Comparison of ENCODE assay signal across 1 cellular context in the genomic region with DNA sequence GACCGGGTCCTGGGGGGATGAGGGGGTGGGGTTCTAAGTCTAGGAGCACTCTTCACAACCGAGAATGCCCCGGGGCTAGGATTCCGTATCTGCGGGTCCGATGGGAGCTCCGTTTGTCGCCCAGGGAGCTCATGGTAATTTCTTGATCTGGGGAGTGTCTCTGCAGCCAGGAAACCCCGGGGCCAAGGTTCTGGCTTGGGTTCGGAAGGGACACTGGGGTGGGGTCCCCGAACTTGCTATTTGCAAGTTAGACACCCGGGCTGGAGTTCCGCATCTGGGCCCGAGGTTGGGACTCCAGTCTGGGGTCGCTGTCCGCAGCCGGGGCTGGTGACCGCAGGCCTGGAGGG.
A peak's percentile ranks its signal among the peaks of the same experiment; 100 is the strongest.
TF ChIP-seq lines count a peak whose summit lies in the region.

No MANE protein-coding gene starts in this region.

TF ChIP-seq in HepG2, 621 proteins besides CTCF, POLR2A, EP300 and RAD21 (continued from another document and continues in another):
- TF ChIP-seq PBX3 (CRISPR knock-in tag; IDR thresholded peaks at IDR 0.05; ENCODE audit: borderline replicate concordance) (peak; percentile 54; the same call in 1 of the 2 replicates), SMAD9 (CRISPR knock-in tag; IDR thresholded peaks at IDR 0.05) (peak; percentile 16; the same call in 1 of the 2 replicates), ZNF441 (CRISPR knock-in tag; IDR thresholded peaks at IDR 0.05; ENCODE audit: borderline replicate concordance) (0 out of 2 replicates have a peak, but pooled peaks have one; percentile 9), NCOA5 (CRISPR knock-in tag; IDR thresholded peaks at IDR 0.05) (0 out of 2 replicates have a peak, but pooled peaks have one; percentile 67), ZNF772 (CRISPR knock-in tag; IDR thresholded peaks at IDR 0.05) (0 out of 2 replicates have a peak, but pooled peaks have one; percentile 36), MIXL1 (CRISPR knock-in tag; IDR thresholded peaks at IDR 0.05) (no peak), ZSCAN20 (CRISPR knock-in tag; IDR thresholded peaks at IDR 0.05; ENCODE audit: borderline replicate concordance) (peak; percentile 36; the same call in 1 of the 2 replicates), ZNF484 (CRISPR knock-in tag; IDR thresholded peaks at IDR 0.05; ENCODE audit: borderline replicate concordance, low read depth) (peak; percentile 20; the same call in 1 of the 2 replicates), CREB3 (CRISPR knock-in tag; IDR thresholded peaks at IDR 0.05) (0 out of 2 replicates have a peak, but pooled peaks have one; percentile 9), ZNF136 (CRISPR knock-in tag; IDR thresholded peaks at IDR 0.05; ENCODE audit: low read depth) (peak; percentile 35; the same call in 1 of the 2 replicates), ZNF552 (CRISPR knock-in tag; IDR thresholded peaks at IDR 0.05; ENCODE audit: borderline replicate concordance) (peak; percentile 41; the same call in 1 of the 2 replicates), FOSL2 (CRISPR knock-in tag; IDR thresholded peaks at IDR 0.05) (0 out of 2 replicates have a peak, but pooled peaks have one; percentile 3), KLF11 (CRISPR knock-in tag; IDR thresholded peaks at IDR 0.05) (0 out of 2 replicates have a peak, but pooled peaks have one; percentile 4), ZFP37 (CRISPR knock-in tag; IDR thresholded peaks at IDR 0.05; ENCODE audit: borderline replicate concordance) (0 out of 2 replicates have a peak, but pooled peaks have one; percentile 60), PCBP1 (IDR thresholded peaks at IDR 0.05; ENCODE audit: borderline replicate concordance, low read depth, low read length) (0 out of 2 replicates have a peak, but pooled peaks have one; percentile 66), ZNF597 (CRISPR knock-in tag; IDR thresholded peaks at IDR 0.05) (peak; percentile 75; the same call in 1 of the 2 replicates), FOSL1 (CRISPR knock-in tag; IDR thresholded peaks at IDR 0.05; ENCODE audit: borderline replicate concordance) (0 out of 2 replicates have a peak, but pooled peaks have one; percentile 22), NR2F2 (IDR thresholded peaks at IDR 0.05; ENCODE audit: borderline replicate concordance, low read depth) (0 out of 2 replicates have a peak, but pooled peaks have one; percentile 44), ZNF749 (CRISPR knock-in tag; IDR thresholded peaks at IDR 0.05; ENCODE audit: borderline replicate concordance) (no peak), AKNA (CRISPR knock-in tag; IDR thresholded peaks at IDR 0.05; ENCODE audit: borderline replicate concordance) (peak; percentile 94; the same call in 1 of the 2 replicates), CBFB (CRISPR knock-in tag; IDR thresholded peaks at IDR 0.05) (peak; percentile 24; the same call in 1 of the 2 replicates), SOX13 (IDR thresholded peaks at IDR 0.05) (no peak), SOX13 (CRISPR knock-in tag; conservative IDR thresholded peaks at IDR 0.05 in 1 of 2, IDR thresholded peaks at IDR 0.05 in 1 of 2) (no peak), XRCC5 (optimal IDR thresholded peaks at IDR 0.05; ENCODE audit: low read length) (no peak), TOE1 (CRISPR knock-in tag; IDR thresholded peaks at IDR 0.05) (no peak), SNAPC2 (CRISPR knock-in tag; IDR thresholded peaks at IDR 0.05) (no peak), MED1 (CRISPR knock-in tag; IDR thresholded peaks at IDR 0.05) (0 out of 2 replicates have a peak, but pooled peaks have one; percentile 20), SIX4 (CRISPR knock-in tag; IDR thresholded peaks at IDR 0.05) (0 out of 2 replicates have a peak, but pooled peaks have one; percentile 22), HDAC2 (CRISPR knock-in tag; IDR thresholded peaks at IDR 0.05) (no peak), ZNF503 (CRISPR knock-in tag; IDR thresholded peaks at IDR 0.05) (0 out of 2 replicates have a peak, but pooled peaks have one; percentile 29), ZNF598 (CRISPR knock-in tag; IDR thresholded peaks at IDR 0.05; ENCODE audit: borderline replicate concordance) (no peak; the same call in 1 of the 2 replicates), ZSCAN12 (CRISPR knock-in tag; IDR thresholded peaks at IDR 0.05) (no peak; the same call in 1 of the 2 replicates), HOXA5 (CRISPR knock-in tag; IDR thresholded peaks at IDR 0.05) (0 out of 2 replicates have a peak, but pooled peaks have one; percentile 16), ETV6 (CRISPR knock-in tag; conservative IDR thresholded peaks at IDR 0.05) (0 out of 2 replicates have a peak, but pooled peaks have one; percentile 19), RBM39 (IDR thresholded peaks at IDR 0.05; ENCODE audit: low read depth, low read length, poor library complexity, severe bottlenecking) (no peak), SIN3A (IDR thresholded peaks at IDR 0.05; ENCODE audit: borderline replicate concordance, low read depth, low read length) (peak; percentile 66; the same call in 1 of the 2 replicates), FOXM1 (CRISPR knock-in tag; IDR thresholded peaks at IDR 0.05) (0 out of 2 replicates have a peak, but pooled peaks have one; percentile 65), CBX5 (CRISPR knock-in tag; IDR thresholded peaks at IDR 0.05; ENCODE audit: borderline replicate concordance) (peak; percentile 5; the same call in 1 of the 2 replicates), NKX3-1 (CRISPR knock-in tag; IDR thresholded peaks at IDR 0.05) (0 out of 2 replicates have a peak, but pooled peaks have one; percentile 53), PITX1 (CRISPR knock-in tag; IDR thresholded peaks at IDR 0.05) (no peak)
- TF ChIP-seq, protein P1, sequence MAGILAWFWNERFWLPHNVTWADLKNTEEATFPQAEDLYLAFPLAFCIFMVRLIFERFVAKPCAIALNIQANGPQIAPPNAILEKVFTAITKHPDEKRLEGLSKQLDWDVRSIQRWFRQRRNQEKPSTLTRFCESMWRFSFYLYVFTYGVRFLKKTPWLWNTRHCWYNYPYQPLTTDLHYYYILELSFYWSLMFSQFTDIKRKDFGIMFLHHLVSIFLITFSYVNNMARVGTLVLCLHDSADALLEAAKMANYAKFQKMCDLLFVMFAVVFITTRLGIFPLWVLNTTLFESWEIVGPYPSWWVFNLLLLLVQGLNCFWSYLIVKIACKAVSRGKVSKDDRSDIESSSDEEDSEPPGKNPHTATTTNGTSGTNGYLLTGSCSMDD (CRISPR knock-in tag; IDR thresholded peaks at IDR 0.05), result peak; percentile 84; the same call in 1 of the 2 replicates
- TF ChIP-seq, protein P2, sequence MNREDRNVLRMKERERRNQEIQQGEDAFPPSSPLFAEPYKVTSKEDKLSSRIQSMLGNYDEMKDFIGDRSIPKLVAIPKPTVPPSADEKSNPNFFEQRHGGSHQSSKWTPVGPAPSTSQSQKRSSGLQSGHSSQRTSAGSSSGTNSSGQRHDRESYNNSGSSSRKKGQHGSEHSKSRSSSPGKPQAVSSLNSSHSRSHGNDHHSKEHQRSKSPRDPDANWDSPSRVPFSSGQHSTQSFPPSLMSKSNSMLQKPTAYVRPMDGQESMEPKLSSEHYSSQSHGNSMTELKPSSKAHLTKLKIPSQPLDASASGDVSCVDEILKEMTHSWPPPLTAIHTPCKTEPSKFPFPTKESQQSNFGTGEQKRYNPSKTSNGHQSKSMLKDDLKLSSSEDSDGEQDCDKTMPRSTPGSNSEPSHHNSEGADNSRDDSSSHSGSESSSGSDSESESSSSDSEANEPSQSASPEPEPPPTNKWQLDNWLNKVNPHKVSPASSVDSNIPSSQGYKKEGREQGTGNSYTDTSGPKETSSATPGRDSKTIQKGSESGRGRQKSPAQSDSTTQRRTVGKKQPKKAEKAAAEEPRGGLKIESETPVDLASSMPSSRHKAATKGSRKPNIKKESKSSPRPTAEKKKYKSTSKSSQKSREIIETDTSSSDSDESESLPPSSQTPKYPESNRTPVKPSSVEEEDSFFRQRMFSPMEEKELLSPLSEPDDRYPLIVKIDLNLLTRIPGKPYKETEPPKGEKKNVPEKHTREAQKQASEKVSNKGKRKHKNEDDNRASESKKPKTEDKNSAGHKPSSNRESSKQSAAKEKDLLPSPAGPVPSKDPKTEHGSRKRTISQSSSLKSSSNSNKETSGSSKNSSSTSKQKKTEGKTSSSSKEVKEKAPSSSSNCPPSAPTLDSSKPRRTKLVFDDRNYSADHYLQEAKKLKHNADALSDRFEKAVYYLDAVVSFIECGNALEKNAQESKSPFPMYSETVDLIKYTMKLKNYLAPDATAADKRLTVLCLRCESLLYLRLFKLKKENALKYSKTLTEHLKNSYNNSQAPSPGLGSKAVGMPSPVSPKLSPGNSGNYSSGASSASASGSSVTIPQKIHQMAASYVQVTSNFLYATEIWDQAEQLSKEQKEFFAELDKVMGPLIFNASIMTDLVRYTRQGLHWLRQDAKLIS (CRISPR knock-in tag; IDR thresholded peaks at IDR 0.05), result 0 out of 2 replicates have a peak, but pooled peaks have one; percentile 16
